ENCODE assay signal across 8 cellular contexts in the genomic region with DNA sequence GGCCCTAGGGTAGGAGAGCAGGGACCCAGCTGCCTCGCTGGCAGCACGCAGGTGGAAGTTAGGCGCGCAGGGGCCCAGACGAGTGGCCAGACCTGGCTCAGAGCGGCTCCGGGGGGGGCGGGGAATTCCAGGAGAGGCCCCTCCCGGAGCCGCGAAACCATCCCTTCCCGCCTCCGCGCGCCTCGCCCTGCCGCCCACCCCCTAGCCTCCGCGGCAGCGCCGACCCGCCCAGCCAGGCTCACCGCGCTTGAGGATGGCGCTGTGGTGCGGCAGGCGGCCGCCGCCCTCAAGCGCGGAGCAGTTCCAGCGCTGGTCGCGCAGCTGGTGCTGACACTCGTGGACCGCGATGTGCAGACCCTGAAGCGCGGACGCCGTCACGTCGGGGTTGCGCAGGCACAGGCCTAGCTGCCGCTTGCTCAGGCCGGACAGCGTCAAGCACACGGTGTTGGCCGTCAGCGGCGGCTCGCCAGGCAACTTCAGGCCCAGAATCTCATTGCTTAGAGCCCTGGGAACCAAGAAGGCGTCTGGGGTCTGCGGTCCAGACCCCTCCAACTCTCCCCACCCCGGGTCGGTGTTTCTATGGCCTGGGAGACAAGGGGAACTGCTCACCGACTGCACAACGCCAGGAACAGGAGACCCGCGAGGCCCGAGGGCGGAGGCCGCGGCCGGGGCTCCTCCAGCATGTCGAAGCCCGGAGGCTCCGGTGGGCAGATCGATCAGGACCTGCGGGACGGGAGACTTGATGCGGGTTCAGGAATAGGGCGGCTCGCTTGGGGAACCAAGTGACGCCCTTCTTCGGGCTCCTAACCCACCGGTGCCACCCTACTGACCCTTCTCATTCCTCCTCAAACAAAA. TPM values are rescaled to one million over a fixed set of nuclear protein-coding genes. Genes with fewer than 3 reads are reported as not detected.
DNase-seq lines count a peak whose midpoint lies in the region; ATAC-seq, FAIRE-seq and TF ChIP-seq lines count a peak whose summit lies in the region.

No MANE protein-coding gene starts in this region.

- no peaks in the 10 kb centered on the region for H3K9me2 ChIP-seq in SK-N-SH

- H3K27ac ChIP-seq in SK-N-SH (ENCODE audit: low read depth in 2 of 2, low read length in 1 of 2), result no peak overlapping the region
- H3K27ac ChIP-seq in fibroblast of lung (ENCODE audit: insufficient read depth, low read length), result no peak overlapping the region
- no peak overlapping the region for H3K27ac ChIP-seq in testis

- TF ChIP-seq POLR2A in GM12891 (IDR thresholded peaks at IDR 0.05; ENCODE audit: low read depth, low read length) (no peak), testis (IDR thresholded peaks at IDR 0.05) (no peak)

- intact Hi-C loops in testis (cut with DNase I; ENCODE audit: low total_unique reads), result no loop called here

- H3K27me3 ChIP-seq in SK-N-SH (ENCODE audit: insufficient read depth) (peaks cover 40% of the 10 kb centered on the region; the same call in 1 of the 2 replicates), fibroblast of lung (ENCODE audit: control insufficient read depth, insufficient read depth, low read length) (peaks cover 69% of the 10 kb centered on the region), skeletal muscle satellite cell (ENCODE audit: control insufficient read depth, insufficient read depth, low read length) (peaks cover 84% of the 10 kb centered on the region), MG63 (peaks cover 8% of the 10 kb centered on the region; the same call in 1 of the 2 replicates), testis (no peaks in the 10 kb centered on the region)

- no peak overlapping the region for H2AFZ ChIP-seq in SK-N-SH (ENCODE audit: low read depth)
- H2AFZ ChIP-seq in fibroblast of lung (ENCODE audit: low read length), result no peak overlapping the region

- no peaks in the 10 kb centered on the region for H3K9me3 ChIP-seq in SK-N-SH
- H3K9me3 ChIP-seq in fibroblast of lung (ENCODE audit: control insufficient read depth, insufficient read depth, low read depth, low read length), result no peaks in the 10 kb centered on the region
- no peaks in the 10 kb centered on the region for H3K9me3 ChIP-seq in skeletal muscle satellite cell (replicated peaks; ENCODE audit: low read length)
- no peaks in the 10 kb centered on the region for H3K9me3 ChIP-seq in MG63
- H3K9me3 ChIP-seq in testis, result no peaks in the 10 kb centered on the region

- no peak for ATAC-seq in GM19397 (IDR thresholded peaks at IDR 0.05; ENCODE audit: unreplicated experiment)

- H3K4me1 ChIP-seq in SK-N-SH (ENCODE audit: control insufficient read depth in 1 of 2, insufficient read depth in 2 of 2, low read depth in 1 of 2, low read length in 1 of 2), result peaks cover 0 to 13% of the 10 kb centered on the region in 2 experiments; a peak in 1 of 4 replicates
- no peaks in the 10 kb centered on the region for H3K4me1 ChIP-seq in fibroblast of lung (ENCODE audit: control insufficient read depth, extremely low read depth, insufficient read depth, low read length)
- peaks cover 13% of the 10 kb centered on the region for H3K4me1 ChIP-seq in skeletal muscle satellite cell (ENCODE audit: control insufficient read depth, insufficient read depth, low read length)
- H3K4me1 ChIP-seq in testis, result peaks cover 12% of the 10 kb centered on the region

- no peak for TF ChIP-seq EP300 in SK-N-SH (IDR thresholded peaks at IDR 0.05; ENCODE audit: borderline replicate concordance in 1 of 2, low read depth in 1 of 2, low read length in 1 of 2)

- FAIRE-seq in GM12891 (lab: Jason Lieb, UNC), result peak; percentile 82

- H4K20me1 ChIP-seq in SK-N-SH (ENCODE audit: insufficient read depth), result no peaks in the 10 kb centered on the region
- H4K20me1 ChIP-seq in fibroblast of lung (ENCODE audit: control insufficient read depth, extremely low read depth, insufficient read depth, low read length), result no peaks in the 10 kb centered on the region

- no peak for TF ChIP-seq RAD21 in SK-N-SH (IDR thresholded peaks at IDR 0.05; ENCODE audit: low read length)

- CTCF ChIA-PET in SK-N-SH (lab: Yijun Ruan, JAX), result interaction anchor here (1.2 to 32.2 kb wide), 7 partner anchors 12 to 118 kb away, joined by 3 to 935 read pairs (median 4); partner anchors contain the start of genes ARF3, DDN and WNT1

- H3K36me3 ChIP-seq in SK-N-SH (replicated peaks in 1 of 2; ENCODE audit: control insufficient read depth in 1 of 2, insufficient read depth in 2 of 2, low read length in 1 of 2) (no peaks in the 10 kb centered on the region), fibroblast of lung (ENCODE audit: control insufficient read depth, insufficient read depth, low read length) (no peaks in the 10 kb centered on the region), skeletal muscle satellite cell (ENCODE audit: insufficient read depth, low read length) (no peaks in the 10 kb centered on the region), MG63 (no peaks in the 10 kb centered on the region), testis (ENCODE audit: low read depth, missing control alignments) (no peaks in the 10 kb centered on the region)

- H3K9ac ChIP-seq in SK-N-SH (no peak overlapping the region), fibroblast of lung (ENCODE audit: insufficient read depth, low read length) (no peak overlapping the region), skeletal muscle satellite cell (ENCODE audit: low read depth, low read length) (no peak overlapping the region)

- H3K4me3 ChIP-seq in SK-N-SH (ENCODE audit: low read depth in 2 of 2, low read length in 1 of 2), result no peak overlapping the region; a peak in 1 of 4 replicates
- no peak overlapping the region for H3K4me3 ChIP-seq in fibroblast of lung (replicated peaks in 1 of 4; ENCODE audit: control extremely low read depth in 1 of 4, insufficient read depth in 1 of 4, low read depth in 3 of 4, low read length in 4 of 4)
- H3K4me3 ChIP-seq in skeletal muscle satellite cell (ENCODE audit: low read length), result no peak overlapping the region
- H3K4me3 ChIP-seq in MG63, result no peak overlapping the region
- H3K4me3 ChIP-seq in testis, result peak overlapping the region in 1 of 2 donors; percentile 38

- H3K79me2 ChIP-seq in SK-N-SH (ENCODE audit: insufficient read depth) (no peaks in the 10 kb centered on the region), fibroblast of lung (ENCODE audit: control insufficient read depth, insufficient read depth, low read length) (no peaks in the 10 kb centered on the region)

- peaks cover 10% of the 10 kb centered on the region for H3F3A ChIP-seq in SK-N-SH (replicated peaks; ENCODE audit: insufficient read depth)

- H3K4me2 ChIP-seq in SK-N-SH, result 0 out of 2 replicates have a peak overlapping the region, but pooled peaks have one; percentile 4
- H3K4me2 ChIP-seq in fibroblast of lung (ENCODE audit: extremely low read depth, insufficient read depth, low read length), result peak overlapping the region; percentile 8
- H3K4me2 ChIP-seq in skeletal muscle satellite cell (ENCODE audit: low read length), result peak overlapping the region; percentile 35

- TF ChIP-seq CTCF in SK-N-SH (IDR thresholded peaks at IDR 0.05), result no peak
- TF ChIP-seq CTCF in fibroblast of lung (conservative IDR thresholded peaks at IDR 0.05 in 1 of 2, IDR thresholded peaks at IDR 0.05 in 1 of 2; ENCODE audit: low read depth in 1 of 2, low read length in 2 of 2), result no peak
- TF ChIP-seq CTCF in testis (IDR thresholded peaks at IDR 0.05), result no peak

- WGBS in SK-N-SH (ENCODE audit: low lambda C conversion rate), result 40% methylated on average over 37 of the region's 77 CpGs
- 14 to 22% methylated on average over 30 to 47 of the region's 77 CpGs for WGBS in testis, 2 donors

- POLR2A ChIA-PET in SK-N-SH (lab: Yijun Ruan, JAX), result no interaction called here

- DNase-seq in GM12891 (ENCODE audit: insufficient read length, low spot score) (peak; percentile 58), SK-N-SH (peak; percentile 83), fibroblast of lung (ENCODE audit: low read depth in 2 of 2) (peak; percentile 17 to 30), MG63 (no peak), inferior parietal cortex (ENCODE audit: extremely low spot score) (no peak), testis (no peak)

RNA-seq across cellular contexts. Expression of gene WNT10B, which starts 1.5 kb away (rescaled TPM):
- 0.30 TPM for polyA plus RNA-seq in GM12891 (2012; ENCODE audit: low read depth, missing spikeins)
- polyA plus RNA-seq in SK-N-SH (2012; rRNA removed), result 0.11 and 0.18 TPM in 2 replicates
- 0.08 and 0.23 TPM in 2 replicates for polyA plus RNA-seq in SK-N-SH (2012; cell fraction: cytosol; rRNA removed)
- 0.33 and 0.54 TPM in 2 replicates for polyA plus RNA-seq in SK-N-SH (2012; cell fraction: nucleus; rRNA removed)
- total RNA-seq in fibroblast of lung, result under 0.01 TPM in 1 of 2 replicates, not detected in the other
- polyA plus RNA-seq in fibroblast of lung, result 0.05 and 0.11 TPM in 2 replicates
- not detected in 2 replicates for polyA plus RNA-seq in fibroblast of lung (2012)
- polyA minus RNA-seq in fibroblast of lung (ENCODE audit: low replicate concordance), result not detected in 2 replicates
- total RNA-seq in skeletal muscle satellite cell (2012; rRNA removed), result 0.25 and 0.44 TPM in 2 replicates
- total RNA-seq in MG63 (2014; rRNA removed; shearing (Covaris generic); ENCODE audit: low replicate concordance), result 2.7 and 3.6 TPM in 2 replicates
- 1 to 10 TPM; 1.1 to 3.1 TPM for total RNA-seq in testis
- polyA plus RNA-seq in testis (ENCODE audit: insufficient read depth, low read depth, low replicate concordance), result 1.8 TPM

RNA-seq across cellular contexts. Expression of gene WNT1, which starts 8.0 kb away (rescaled TPM):
- not detected for polyA plus RNA-seq in GM12891 (2012; ENCODE audit: low read depth, missing spikeins)
- not detected in 2 replicates for polyA plus RNA-seq in SK-N-SH (2012; rRNA removed)
- not detected in 2 replicates for polyA plus RNA-seq in SK-N-SH (2012; cell fraction: cytosol; rRNA removed)
- not detected in 2 replicates for polyA plus RNA-seq in SK-N-SH (2012; cell fraction: nucleus; rRNA removed)
- not detected in 2 replicates for total RNA-seq in fibroblast of lung
- polyA plus RNA-seq in fibroblast of lung, result not detected in 2 replicates
- not detected in 2 replicates for polyA plus RNA-seq in fibroblast of lung (2012)
- not detected in 2 replicates for polyA minus RNA-seq in fibroblast of lung (ENCODE audit: low replicate concordance)
- not detected in 2 replicates for total RNA-seq in skeletal muscle satellite cell (2012; rRNA removed)
- not detected in 2 replicates for total RNA-seq in MG63 (2014; rRNA removed; shearing (Covaris generic); ENCODE audit: low replicate concordance)
- 1 to 10 TPM; 1.2 to 1.4 TPM for total RNA-seq in testis
- 0.62 TPM for polyA plus RNA-seq in testis (ENCODE audit: insufficient read depth, low read depth, low replicate concordance)

RNA-seq across cellular contexts. Expression of gene ARF3, which starts 12.8 kb away (rescaled TPM):
- 121 TPM for polyA plus RNA-seq in GM12891 (2012; ENCODE audit: low read depth, missing spikeins)
- polyA plus RNA-seq in SK-N-SH (2012; rRNA removed) (204 and 261 TPM in 2 replicates), fibroblast of lung (182 and 220 TPM in 2 replicates), testis (ENCODE audit: insufficient read depth, low read depth, low replicate concordance) (134 TPM)
- polyA plus RNA-seq in SK-N-SH (2012; cell fraction: cytosol; rRNA removed), result 191 and 203 TPM in 2 replicates
- 152 and 174 TPM in 2 replicates for polyA plus RNA-seq in SK-N-SH (2012; cell fraction: nucleus; rRNA removed)
- total RNA-seq in fibroblast of lung (24.7 and 28.1 TPM in 2 replicates), testis (10 to 100 TPM; 78.3 to 92.9 TPM)
- 150 and 170 TPM in 2 replicates for polyA plus RNA-seq in fibroblast of lung (2012)
- 84.0 and 135 TPM in 2 replicates for polyA minus RNA-seq in fibroblast of lung (ENCODE audit: low replicate concordance)
- 48.9 and 50.7 TPM in 2 replicates for total RNA-seq in skeletal muscle satellite cell (2012; rRNA removed)
- total RNA-seq in MG63 (2014; rRNA removed; shearing (Covaris generic); ENCODE audit: low replicate concordance), result 77.7 and 79.1 TPM in 2 replicates

RNA-seq across cellular contexts. Expression of gene DDN, which starts 29.1 kb away (rescaled TPM):
- 2.0 TPM for polyA plus RNA-seq in GM12891 (2012; ENCODE audit: low read depth, missing spikeins)
- polyA plus RNA-seq in SK-N-SH (2012; rRNA removed) (0.20 and 0.24 TPM in 2 replicates), fibroblast of lung (0.05 and 0.09 TPM in 2 replicates), testis (ENCODE audit: insufficient read depth, low read depth, low replicate concordance) (0.96 TPM)
- polyA plus RNA-seq in SK-N-SH (2012; cell fraction: cytosol; rRNA removed), result 0.17 TPM in 2 replicates
- polyA plus RNA-seq in SK-N-SH (2012; cell fraction: nucleus; rRNA removed), result 0.99 and 1.4 TPM in 2 replicates
- total RNA-seq in fibroblast of lung (under 0.01 TPM in 2 replicates), testis (under 1 TPM; 0.31 to 0.55 TPM)
- polyA plus RNA-seq in fibroblast of lung (2012), result 0.07 TPM in 2 replicates
- 0.33 TPM in 1 of 2 replicates, not detected in the other for polyA minus RNA-seq in fibroblast of lung (ENCODE audit: low replicate concordance)
- total RNA-seq in skeletal muscle satellite cell (2012; rRNA removed), result 0.22 and 0.25 TPM in 2 replicates
- 0.13 TPM in 1 of 2 replicates, not detected in the other for total RNA-seq in MG63 (2014; rRNA removed; shearing (Covaris generic); ENCODE audit: low replicate concordance)

RNA-seq across cellular contexts. Expression of gene FKBP11, which starts 44.8 kb away (rescaled TPM):
- polyA plus RNA-seq in GM12891 (2012; ENCODE audit: low read depth, missing spikeins), result 43.4 TPM
- 23.7 and 28.5 TPM in 2 replicates for polyA plus RNA-seq in SK-N-SH (2012; rRNA removed)
- 12.1 and 14.1 TPM in 2 replicates for polyA plus RNA-seq in SK-N-SH (2012; cell fraction: cytosol; rRNA removed)
- polyA plus RNA-seq in SK-N-SH (2012; cell fraction: nucleus; rRNA removed), result 144 and 155 TPM in 2 replicates
- total RNA-seq in fibroblast of lung, result 10.0 and 12.6 TPM in 2 replicates
- 20.8 and 48.8 TPM in 2 replicates for polyA plus RNA-seq in fibroblast of lung
- polyA plus RNA-seq in fibroblast of lung (2012), result 41.0 and 81.2 TPM in 2 replicates
- 10.4 and 12.9 TPM in 2 replicates for polyA minus RNA-seq in fibroblast of lung (ENCODE audit: low replicate concordance)
- total RNA-seq in skeletal muscle satellite cell (2012; rRNA removed), result 30.8 and 31.4 TPM in 2 replicates
- total RNA-seq in MG63 (2014; rRNA removed; shearing (Covaris generic); ENCODE audit: low replicate concordance), result 0.94 and 3.2 TPM in 2 replicates
- total RNA-seq in testis, result 10 to 100 TPM; 13.4 to 22.4 TPM
- 16.4 TPM for polyA plus RNA-seq in testis (ENCODE audit: insufficient read depth, low read depth, low replicate concordance)

Comparison
In these comparisons a context has a peak if more than half of its experiments do, and no peak if none do; other contexts are left out.
1. DNase-seq: peak in GM12891 (single experiment), SK-N-SH (single experiment) and fibroblast of lung (2 of 2); none in MG63 (single experiment), inferior parietal cortex (single experiment) and testis (single experiment).
2. Peak in every context shown above with its lines, with median percentiles within 50 percentile points of each other: H3K4me2 ChIP-seq.